In genomic region chr2:29766191-29766590, GRCh38 we compare ENCODE assay signal across 31 cellular contexts.
DNase-seq lines count a peak whose midpoint lies in the region; ATAC-seq, FAIRE-seq and TF ChIP-seq lines count a peak whose summit lies in the region.
"Had no signal": no experiment of that assay in that cellular context is flagged by ENCODE, and none has a peak within 500 bp of the region (broad histone marks: within the 10 kb centered on the region; RNA-seq: fewer than 3 reads in every experiment).

No MANE protein-coding gene starts in this region.

- CTCF ChIA-PET in mammary epithelial cell (lab: Charles Lee; ENCODE audit: low non-redundant PET), result no interaction called here
- CTCF ChIA-PET in MCF 10A (lab: Yijun Ruan, JAX), result interaction anchor here (0.6 kb wide), 1 partner anchor 109 kb away, joined by 4 read pairs; no protein-coding TSS in a partner anchor

- H3K9me3 ChIP-seq in mammary epithelial cell (replicated peaks; ENCODE audit: insufficient read depth, low read length) (no peaks in the 10 kb centered on the region), RWPE2 (ENCODE audit: severe bottlenecking) (no peaks in the 10 kb centered on the region), skeletal muscle satellite cell (replicated peaks; ENCODE audit: low read length) (no peaks in the 10 kb centered on the region), kidney (ENCODE audit: control insufficient read depth in 1 of 2, low read length in 2 of 2) (no peaks in the 10 kb centered on the region)
- H3K9me3 ChIP-seq: BLaER1 treated with 17β-estradiol and CSF1 and Interleukin-3, amounts not matched to agents 10 nM and 100 nM; body of pancreas; Caco-2; left ventricle myocardium inferior; upper lobe of left lung had no signal

- no peak overlapping the region for H3K4me3 ChIP-seq in mammary epithelial cell (replicated peaks in 1 of 3; ENCODE audit: insufficient read depth in 1 of 3, low read depth in 2 of 3, low read length in 3 of 3)
- no peak overlapping the region for H3K4me3 ChIP-seq in RWPE2 (ENCODE audit: severe bottlenecking)
- no peak overlapping the region for H3K4me3 ChIP-seq in skeletal muscle satellite cell (ENCODE audit: low read length)
- no peak overlapping the region for H3K4me3 ChIP-seq in kidney (ENCODE audit: low read length in 2 of 2)
- H3K4me3 ChIP-seq: BLaER1 treated with 17β-estradiol and CSF1 and Interleukin-3, amounts not matched to agents 10 nM and 100 nM; body of pancreas; left ventricle myocardium inferior; SK-N-MC; upper lobe of left lung had no signal

- H3K36me3 Mint-ChIP-seq in MCF 10A (ENCODE audit: insufficient read depth, unreplicated experiment), result no peaks in the 10 kb centered on the region
- H3K36me3 Mint-ChIP-seq: activated CD8-positive, alpha-beta memory T cell treated with anti-CD3 and anti-CD28 coated beads, Interleukin-2, amount 10 ng/mL, durations not matched to agents 7 days and 5 days; activated naive CD8-positive, alpha-beta T cell; IgD-negative memory B cell had no signal

- H3K4me1 ChIP-seq in mammary epithelial cell (ENCODE audit: insufficient read depth, low read length), result peaks cover 6% of the 10 kb centered on the region
- no peaks in the 10 kb centered on the region for H3K4me1 ChIP-seq in RWPE2 (ENCODE audit: insufficient read depth, poor library complexity, severe bottlenecking)
- peaks cover 19% of the 10 kb centered on the region for H3K4me1 ChIP-seq in skeletal muscle satellite cell (ENCODE audit: control insufficient read depth, insufficient read depth, low read length)
- H3K4me1 ChIP-seq in kidney (ENCODE audit: control insufficient read depth in 1 of 2, insufficient read depth in 1 of 2, low read depth in 1 of 2, low read length in 2 of 2), result no peaks in the 10 kb centered on the region
- H3K4me1 ChIP-seq: Caco-2, left ventricle myocardium inferior, parathyroid adenoma, upper lobe of left lung had no signal

- POLR2A ChIA-PET in MCF 10A (lab: Yijun Ruan, JAX), result no interaction called here

- no peak for FAIRE-seq in kidney (lab: Jason Lieb, UNC)
- FAIRE-seq: RCC 7860 had no signal

- H3K27me3 ChIP-seq in mammary epithelial cell (ENCODE audit: insufficient read depth, low read length) (peaks cover 2% of the 10 kb centered on the region), RWPE2 (ENCODE audit: insufficient read depth, poor library complexity, severe bottlenecking) (no peaks in the 10 kb centered on the region), skeletal muscle satellite cell (ENCODE audit: control insufficient read depth, insufficient read depth, low read length) (no peaks in the 10 kb centered on the region)
- H3K27me3 ChIP-seq: BLaER1 treated with 17β-estradiol and CSF1 and Interleukin-3, amounts not matched to agents 10 nM and 100 nM; body of pancreas; upper lobe of left lung had no signal

- BruUV-seq in mammary epithelial cell (replicated peaks; lab: Mats Ljungman, UMichigan) (no TSS peak), MCF 10A (replicated peaks; lab: Mats Ljungman, UMichigan) (no TSS peak)

- H3K27ac Mint-ChIP-seq in MCF 10A (ENCODE audit: low read depth, unreplicated experiment), result no peak overlapping the region
- H3K27ac Mint-ChIP-seq: activated CD4-positive, alpha-beta T cell treated with anti-CD3 and anti-CD28 coated beads, Interleukin-2, amount 10 ng/mL, durations not matched to agents 7 days and 5 days; activated CD8-positive, alpha-beta memory T cell treated with anti-CD3 and anti-CD28 coated beads, Interleukin-2, amount 10 ng/mL, durations not matched to agents 7 days and 5 days; activated naive CD8-positive, alpha-beta T cell; activated T-helper 1 cell treated with anti-CD3 and anti-CD28 coated beads, Interleukin-12 subunit alpha, Interleukin-12 subunit beta, Interleukin-2, Interleukin-4 antibody, amounts not matched to agents 30 ng/mL and 10 ng/mL and 1 ng/mL, durations not matched to agents 14 hours and 24 hours and 36 hours; IgD-negative memory B cell; nephron had no signal

- peak; percentile 73 for ATAC-seq in RWPE2 (ENCODE audit: low read depth)
- ATAC-seq: activated CD8-positive, alpha-beta memory T cell treated with anti-CD3 and anti-CD28 coated beads, Interleukin-2, amount 10 ng/mL, durations not matched to agents 7 days and 5 days; body of pancreas; esophagus mucosa; sciatic nerve had no signal

- DNase-seq in mammary epithelial cell, result peak; percentile 57
- DNase-seq in MCF 10A (ENCODE audit: unreplicated experiment), result no peak
- no peak for DNase-seq in RWPE2 (ENCODE audit: low spot score)
- peak; percentile 56 for DNase-seq in fibroblast of peridontal ligament (ENCODE audit: extremely low read depth)
- DNase-seq in T1000 (lab: John Stamatoyannopoulos, UW), result no peak
- DNase-seq in NCI-H1092 (lab: John Stamatoyannopoulos, UW), result no peak
- DNase-seq in kidney, result no peak
- DNase-seq: activated CD4-positive, alpha-beta T cell treated with anti-CD3 and anti-CD28 coated beads, Interleukin-2, amount 10 ng/mL, durations not matched to agents 7 days and 5 days; activated CD8-positive, alpha-beta memory T cell treated with anti-CD3 and anti-CD28 coated beads, Interleukin-2, amount 10 ng/mL, durations not matched to agents 7 days and 5 days; body of pancreas; Caco-2; effector memory CD4-positive, alpha-beta T cell; head of caudate nucleus; left ventricle myocardium inferior; NCI-H146; NCI-H510A treated with DMSO at 0.1 percent for 48 hours; T-helper 2 cell; upper lobe of left lung had no signal

- TF ChIP-seq CTCF in mammary epithelial cell (conservative IDR thresholded peaks at IDR 0.05 in 1 of 2, IDR thresholded peaks at IDR 0.05 in 1 of 2; ENCODE audit: extremely low read depth in 1 of 2, insufficient read depth in 1 of 2, low read depth in 1 of 2, low read length in 2 of 2), result no peak
- TF ChIP-seq CTCF in MCF 10A (IDR thresholded peaks at IDR 0.05; ENCODE audit: unreplicated experiment), result no peak
- no peak for TF ChIP-seq CTCF in RWPE2 (IDR thresholded peaks at IDR 0.05; ENCODE audit: poor library complexity, severe bottlenecking)
- no peak for TF ChIP-seq CTCF in kidney (IDR thresholded peaks at IDR 0.05; ENCODE audit: borderline replicate concordance, extremely low read depth, insufficient read depth)

- H3K27ac ChIP-seq in mammary epithelial cell (ENCODE audit: insufficient read depth, low read depth, low read length), result no peak overlapping the region
- H3K27ac ChIP-seq in RWPE2 (ENCODE audit: poor library complexity, severe bottlenecking), result no peak overlapping the region
- H3K27ac ChIP-seq in kidney (ENCODE audit: low read depth in 2 of 2, low read length in 2 of 2), result no peak overlapping the region
- H3K27ac ChIP-seq: 22Rv1; BLaER1 treated with 17β-estradiol and CSF1 and Interleukin-3, amounts not matched to agents 10 nM and 100 nM; body of pancreas; left ventricle myocardium inferior; parathyroid adenoma; SK-N-MC; upper lobe of left lung; VCaP had no signal

- H2AFZ ChIP-seq in mammary epithelial cell (ENCODE audit: low read depth, low read length), result no peak overlapping the region
- H2AFZ ChIP-seq: parathyroid adenoma had no signal

- no peaks in the 10 kb centered on the region for H4K20me1 ChIP-seq in mammary epithelial cell (ENCODE audit: insufficient read depth, low read length)
- H4K20me1 ChIP-seq: BLaER1 treated with 17β-estradiol and CSF1 and Interleukin-3, amounts not matched to agents 10 nM and 100 nM had no signal

- intact Hi-C loops in mammary epithelial cell (cut with micrococcal nuclease), result no loop called here
- intact Hi-C loops in MCF 10A (cut with micrococcal nuclease), result no loop called here
- intact Hi-C loops in kidney (cut with DNase I), result no loop called here

- H3K27me3 Mint-ChIP-seq in MCF 10A (ENCODE audit: insufficient read depth, unreplicated experiment), result peaks cover 9% of the 10 kb centered on the region

- no peaks in the 10 kb centered on the region for H3K36me3 ChIP-seq in mammary epithelial cell (ENCODE audit: insufficient read depth, low read length)
- H3K36me3 ChIP-seq in RWPE2 (ENCODE audit: low read depth), result no peaks in the 10 kb centered on the region
- no peaks in the 10 kb centered on the region for H3K36me3 ChIP-seq in skeletal muscle satellite cell (ENCODE audit: insufficient read depth, low read length)
- no peaks in the 10 kb centered on the region for H3K36me3 ChIP-seq in kidney (ENCODE audit: control insufficient read depth in 1 of 2, insufficient read depth in 2 of 2, low read length in 2 of 2)
- H3K36me3 ChIP-seq: BLaER1 treated with 17β-estradiol and CSF1 and Interleukin-3, amounts not matched to agents 10 nM and 100 nM; left ventricle myocardium inferior; upper lobe of left lung had no signal

- WGBS in mammary epithelial cell (ENCODE audit: low coverage, missing lambda C conversion rate), result 57% methylated on average over 1 of the region's 1 CpG

- no peak overlapping the region for H3K4me2 ChIP-seq in mammary epithelial cell (ENCODE audit: insufficient read depth, low read depth, low read length)
- H3K4me2 ChIP-seq in skeletal muscle satellite cell (ENCODE audit: low read length), result peak overlapping the region; percentile 44
- H3K4me2 ChIP-seq: BLaER1 treated with 17β-estradiol and CSF1 and Interleukin-3, amounts not matched to agents 10 nM and 100 nM had no signal

- dilution Hi-C loops in mammary epithelial cell (cut with HindIII; ENCODE audit: low sequenced_read_pairs), result no loop called here

- in situ Hi-C loops in mammary epithelial cell (cut with MboI; ENCODE audit: low sequenced_read_pairs in 2 of 2), result no loop called here

- no peaks in the 10 kb centered on the region for H3K79me2 ChIP-seq in mammary epithelial cell (ENCODE audit: insufficient read depth, low read length)
- H3K79me2 ChIP-seq: parathyroid adenoma had no signal

- H3K9me3 Mint-ChIP-seq in MCF 10A (ENCODE audit: unreplicated experiment), result no peaks in the 10 kb centered on the region
- H3K9me3 Mint-ChIP-seq: activated CD4-positive, alpha-beta T cell treated with anti-CD3 and anti-CD28 coated beads, Interleukin-2, amount 10 ng/mL, durations not matched to agents 7 days and 5 days; activated T-helper 1 cell treated with anti-CD3 and anti-CD28 coated beads, Interleukin-12 subunit alpha, Interleukin-12 subunit beta, Interleukin-2, Interleukin-4 antibody, amounts not matched to agents 30 ng/mL and 10 ng/mL and 1 ng/mL, durations not matched to agents 14 hours and 24 hours and 36 hours; IgD-negative memory B cell; nephron had no signal

- no peak overlapping the region for H3K9ac ChIP-seq in mammary epithelial cell (ENCODE audit: insufficient read depth, low read length)
- no peak overlapping the region for H3K9ac ChIP-seq in skeletal muscle satellite cell (ENCODE audit: low read depth, low read length)
- no peak overlapping the region for H3K9ac ChIP-seq in kidney (ENCODE audit: low read length in 2 of 2)
- H3K9ac ChIP-seq: BLaER1 treated with 17β-estradiol and CSF1 and Interleukin-3, amounts not matched to agents 10 nM and 100 nM; parathyroid adenoma had no signal

- H3K4me1 Mint-ChIP-seq in MCF 10A (ENCODE audit: insufficient read depth, unreplicated experiment), result peaks cover 7% of the 10 kb centered on the region
- H3K4me1 Mint-ChIP-seq: activated CD4-positive, alpha-beta T cell treated with anti-CD3 and anti-CD28 coated beads, Interleukin-2, amount 10 ng/mL, durations not matched to agents 7 days and 5 days; activated CD8-positive, alpha-beta memory T cell treated with anti-CD3 and anti-CD28 coated beads, Interleukin-2, amount 10 ng/mL, durations not matched to agents 7 days and 5 days; IgD-negative memory B cell had no signal

- no peak overlapping the region for H3K4me3 Mint-ChIP-seq in MCF 10A (ENCODE audit: unreplicated experiment)
- H3K4me3 Mint-ChIP-seq: activated CD4-positive, alpha-beta T cell treated with anti-CD3 and anti-CD28 coated beads, Interleukin-2, amount 10 ng/mL, durations not matched to agents 7 days and 5 days; activated CD8-positive, alpha-beta memory T cell treated with anti-CD3 and anti-CD28 coated beads, Interleukin-2, amount 10 ng/mL, durations not matched to agents 7 days and 5 days; activated naive CD8-positive, alpha-beta T cell; activated T-helper 1 cell treated with anti-CD3 and anti-CD28 coated beads, Interleukin-12 subunit alpha, Interleukin-12 subunit beta, Interleukin-2, Interleukin-4 antibody, amounts not matched to agents 30 ng/mL and 10 ng/mL and 1 ng/mL, durations not matched to agents 14 hours and 24 hours and 36 hours; IgD-negative memory B cell; nephron had no signal

Comparison
In these comparisons a context has a peak if more than half of its experiments do, and no peak if none do; other contexts are left out.
1. DNase-seq: peak in mammary epithelial cell (single experiment) and fibroblast of peridontal ligament (single experiment); none in MCF 10A (single experiment), RWPE2 (single experiment), T1000 (single experiment), NCI-H1092 (single experiment) and kidney (single experiment).